In the genomic region with DNA sequence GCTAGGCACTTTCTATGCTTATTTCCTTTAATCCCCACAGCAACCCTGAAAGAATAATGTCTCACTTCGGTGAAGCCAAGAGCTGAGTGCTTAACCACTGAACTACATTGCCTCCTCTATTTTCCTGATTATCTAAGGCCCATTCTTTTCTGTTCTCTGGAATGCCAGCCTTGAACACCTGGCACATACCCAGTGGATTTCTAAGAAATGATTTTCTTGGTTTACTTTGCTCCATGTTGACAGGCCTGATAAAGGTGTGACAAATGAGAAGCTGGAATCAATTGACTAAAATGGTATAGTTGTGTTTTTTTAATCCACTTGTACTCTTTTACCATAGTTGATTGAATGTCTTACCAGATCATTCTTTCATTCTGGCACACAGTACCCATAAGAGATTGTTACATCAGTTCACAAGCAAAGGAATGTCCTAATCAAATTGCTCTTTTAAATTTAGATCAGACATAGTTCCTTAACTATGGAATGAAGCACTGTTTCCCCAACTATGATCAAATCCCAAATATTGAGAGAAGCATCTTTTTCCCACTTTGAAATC, we compare ENCODE assay signal across 11 cellular contexts. TPM values are rescaled to one million over a fixed set of nuclear protein-coding genes. Genes with fewer than 3 reads are reported as not detected.
DNase-seq lines count a peak whose midpoint lies in the region; ATAC-seq and TF ChIP-seq lines count a peak whose summit lies in the region.
"Had no signal": no experiment of that assay in that cellular context is flagged by ENCODE, and none has a peak within 500 bp of the region (broad histone marks: within the 10 kb centered on the region; RNA-seq: fewer than 3 reads in every experiment).

No MANE protein-coding gene starts in this region.

- no peak overlapping the region for H2BK15ac ChIP-seq in neuronal stem cell (ENCODE audit: low read length)

- H3K79me2 ChIP-seq in KMS-11 (ENCODE audit: insufficient read depth, low read depth) (no peaks in the 10 kb centered on the region), hepatocyte (no peaks in the 10 kb centered on the region)

- H2AFZ ChIP-seq in KMS-11 (ENCODE audit: low read depth) (peak overlapping the region; percentile 80), hepatocyte (no peak overlapping the region), neuronal stem cell (ENCODE audit: low read length) (peak overlapping the region; percentile 62)
- H2AFZ ChIP-seq: PC-9 had no signal

- H3K18ac ChIP-seq in neuronal stem cell (ENCODE audit: low read length) = no peak overlapping the region

- no peak for TF ChIP-seq EP300 in suprapubic skin (IDR thresholded peaks at IDR 0.05)

- H3K9me2 ChIP-seq in hepatocyte (replicated peaks; ENCODE audit: insufficient read depth) = no peaks in the 10 kb centered on the region

- intact Hi-C loops in naive thymus-derived CD4-positive, alpha-beta T cell (cut with micrococcal nuclease) = loop anchor here (2.0 to 10.0 kb wide), 6 partner anchors 355 to 1085 kb away; a partner anchor contains a TSS

- DNase-seq in hepatocyte (ENCODE audit: low spot score) = no peak
- DNase-seq in neuronal stem cell (ENCODE audit: low spot score) = no peak
- DNase-seq in activated T-cell treated with anti-CD3 and anti-CD28 coated beads, Interleukin-2, amount 50 U/mL, for 1 hour = no peak
- no peak for DNase-seq in naive thymus-derived CD4-positive, alpha-beta T cell
- DNase-seq in suprapubic skin (ENCODE audit: low spot score in 2 of 2) = no peak

- peak overlapping the region; percentile 72; the same call in 1 of the 2 replicates for H3K4me2 ChIP-seq in KMS-11
- peak overlapping the region; percentile 14 for H3K4me2 ChIP-seq in hepatocyte
- no peak overlapping the region for H3K4me2 ChIP-seq in neuronal stem cell (ENCODE audit: insufficient read depth, low read length, poor library complexity, severe bottlenecking)

- no peak overlapping the region for H2BK5ac ChIP-seq in neuronal stem cell (ENCODE audit: low read length)

- CTCF ChIA-PET in naive thymus-derived CD4-positive, alpha-beta T cell (lab: Charles Lee) = interaction anchor here (1.0 to 2.6 kb wide), 5 partner anchors 8 to 747 kb away, joined by 4 to 22 read pairs (median 5); a partner anchor contains a TSS

- H4K20me1 ChIP-seq in KMS-11 (ENCODE audit: insufficient read depth) (no peaks in the 10 kb centered on the region), hepatocyte (ENCODE audit: insufficient read depth, poor library complexity, severe bottlenecking) (no peaks in the 10 kb centered on the region)

- no peak overlapping the region for H3K23ac ChIP-seq in neuronal stem cell (ENCODE audit: low read depth, low read length, poor library complexity)

- no peaks in the 10 kb centered on the region for H3K9me3 Mint-ChIP-seq in naive thymus-derived CD4-positive, alpha-beta T cell
- H3K9me3 Mint-ChIP-seq: IgD-negative memory B cell had no signal

- H2BK12ac ChIP-seq in neuronal stem cell (ENCODE audit: low read length) = no peak overlapping the region

- H3K36me3 ChIP-seq in KMS-11 (ENCODE audit: insufficient read depth) = no peaks in the 10 kb centered on the region
- H3K36me3 ChIP-seq in hepatocyte (replicated peaks; ENCODE audit: insufficient read depth, low read depth) = no peaks in the 10 kb centered on the region
- no peaks in the 10 kb centered on the region for H3K36me3 ChIP-seq in neuronal stem cell (replicated peaks in 1 of 2; ENCODE audit: control insufficient read depth in 2 of 2, insufficient read depth in 2 of 2, low read length in 2 of 2)
- no peaks in the 10 kb centered on the region for H3K36me3 ChIP-seq in naive thymus-derived CD4-positive, alpha-beta T cell (ENCODE audit: control insufficient read depth in 2 of 3, insufficient read depth in 3 of 3, low read length in 3 of 3)
- H3K36me3 ChIP-seq in suprapubic skin = no peaks in the 10 kb centered on the region

- peaks cover 0 to 7% (median 0%) of the 10 kb centered on the region in 7 donors for H3K4me1 Mint-ChIP-seq in naive thymus-derived CD4-positive, alpha-beta T cell
- H3K4me1 Mint-ChIP-seq: IgD-negative memory B cell had no signal

- TF ChIP-seq CTCF in KMS-11 (conservative IDR thresholded peaks at IDR 0.05; ENCODE audit: low read depth, low read length) (no peak), hepatocyte (IDR thresholded peaks at IDR 0.05; ENCODE audit: poor library complexity) (no peak), suprapubic skin (IDR thresholded peaks at IDR 0.05) (no peak)

- WGBS in hepatocyte (ENCODE audit: low lambda C conversion rate, missing lambda C conversion rate) = 54% methylated on average over 1 of the region's 1 CpG
- no CpG with 5 or more reads among the region's 1 CpG for WGBS in neuronal stem cell (ENCODE audit: extremely low coverage in 2 of 2, insufficient read length in 2 of 2, insufficient replicate concordance in 1 of 2), 2 donors
- WGBS in suprapubic skin = 57% methylated on average over 1 of the region's 1 CpG

- no peak overlapping the region for H3K27ac ChIP-seq in KMS-11
- peak overlapping the region; percentile 9 for H3K27ac ChIP-seq in hepatocyte
- H3K27ac ChIP-seq in neuronal stem cell (replicated peaks; ENCODE audit: low read length) = no peak overlapping the region
- H3K27ac ChIP-seq in naive thymus-derived CD4-positive, alpha-beta T cell (ENCODE audit: low read depth, low read length) = no peak overlapping the region
- no peak overlapping the region for H3K27ac ChIP-seq in suprapubic skin
- H3K27ac ChIP-seq: HL-60, PC-9 had no signal

- H3K79me1 ChIP-seq in neuronal stem cell (ENCODE audit: low read depth, low read length) = no peaks in the 10 kb centered on the region

- no peak overlapping the region for H4K91ac ChIP-seq in neuronal stem cell (ENCODE audit: low read depth, low read length, poor library complexity)

- H2AK5ac ChIP-seq in neuronal stem cell (ENCODE audit: low read depth, low read length) = no peak overlapping the region

- H3K4ac ChIP-seq in neuronal stem cell (ENCODE audit: low read length) = no peak overlapping the region

- no peak for TF ChIP-seq POLR2A in suprapubic skin (IDR thresholded peaks at IDR 0.05)

- H3K9ac ChIP-seq in KMS-11 = peak overlapping the region; percentile 11; the same call in 1 of the 2 replicates
- no peak overlapping the region for H3K9ac ChIP-seq in neuronal stem cell (ENCODE audit: low read depth, low read length, poor library complexity)

- no peak overlapping the region for H3K27ac Mint-ChIP-seq in naive thymus-derived CD4-positive, alpha-beta T cell
- H3K27ac Mint-ChIP-seq: IgD-negative memory B cell had no signal

- H3K4me3 ChIP-seq in KMS-11 (IDR thresholded peaks at IDR 0.05; ENCODE audit: insufficient read depth, low read depth, low read length) (no peak overlapping the region), hepatocyte (no peak overlapping the region), neuronal stem cell (ENCODE audit: low read length in 2 of 2) (no peak overlapping the region), suprapubic skin (no peak overlapping the region)
- H3K4me3 ChIP-seq in naive thymus-derived CD4-positive, alpha-beta T cell (ENCODE audit: low read length) = no peak overlapping the region
- H3K4me3 ChIP-seq: PC-9 had no signal

- H3K4me1 ChIP-seq in KMS-11 (ENCODE audit: low read depth, poor library complexity, severe bottlenecking) = peaks cover 31% of the 10 kb centered on the region
- peaks cover 16% of the 10 kb centered on the region for H3K4me1 ChIP-seq in hepatocyte (ENCODE audit: insufficient read depth)
- H3K4me1 ChIP-seq in neuronal stem cell (ENCODE audit: control insufficient read depth in 2 of 2, insufficient read depth in 1 of 2, low read depth in 1 of 2, low read length in 2 of 2) = peaks cover 2 to 10% of the 10 kb centered on the region in 2 donors
- no peaks in the 10 kb centered on the region for H3K4me1 ChIP-seq in naive thymus-derived CD4-positive, alpha-beta T cell (ENCODE audit: control insufficient read depth in 2 of 2, insufficient read depth in 2 of 2, low read length in 2 of 2)
- H3K4me1 ChIP-seq in suprapubic skin = peaks cover 13% of the 10 kb centered on the region

- no peak overlapping the region for H3K14ac ChIP-seq in neuronal stem cell (ENCODE audit: low read length)

- POLR2A ChIA-PET in naive thymus-derived CD4-positive, alpha-beta T cell (lab: Charles Lee) = interaction anchor here (1.0 kb wide), 1 partner anchor 747 kb away, joined by 3 read pairs; no protein-coding TSS in a partner anchor

- H3K27me3 Mint-ChIP-seq in naive thymus-derived CD4-positive, alpha-beta T cell = peaks cover 0 to 30% (median 5%) of the 10 kb centered on the region in 5 donors

- H3K4me3 Mint-ChIP-seq in naive thymus-derived CD4-positive, alpha-beta T cell = no peak overlapping the region
- H3K4me3 Mint-ChIP-seq: IgD-negative memory B cell had no signal

- ATAC-seq in SK-N-SH treated with all-trans-retinoic acid at 6 μM for 48 hours (no peak; the same call in 2 of the 3 replicates), HG02759 (IDR thresholded peaks at IDR 0.05; ENCODE audit: unreplicated experiment) (no peak)
- ATAC-seq in naive thymus-derived CD4-positive, alpha-beta T cell = no peak

- H4K8ac ChIP-seq in neuronal stem cell (ENCODE audit: low read depth, low read length) = no peak overlapping the region

- H3K27me3 ChIP-seq in KMS-11 (ENCODE audit: insufficient read depth, low read depth) = no peaks in the 10 kb centered on the region
- H3K27me3 ChIP-seq in hepatocyte = no peaks in the 10 kb centered on the region
- H3K27me3 ChIP-seq in neuronal stem cell (ENCODE audit: control insufficient read depth in 3 of 3, insufficient read depth in 3 of 3, low read depth in 1 of 3, low read length in 3 of 3) = no peaks in the 10 kb centered on the region
- H3K27me3 ChIP-seq in naive thymus-derived CD4-positive, alpha-beta T cell (ENCODE audit: control insufficient read depth in 2 of 2, insufficient read depth in 2 of 2, low read length in 2 of 2) = no peaks in the 10 kb centered on the region
- no peaks in the 10 kb centered on the region for H3K27me3 ChIP-seq in suprapubic skin

- H2BK120ac ChIP-seq in neuronal stem cell (ENCODE audit: low read depth, low read length) = no peak overlapping the region

- H3K9me3 ChIP-seq in hepatocyte (ENCODE audit: low read depth) (no peaks in the 10 kb centered on the region), neuronal stem cell (replicated peaks in 1 of 2; ENCODE audit: control insufficient read depth in 2 of 2, insufficient read depth in 1 of 2, low read depth in 1 of 2, low read length in 2 of 2) (no peaks in the 10 kb centered on the region), suprapubic skin (no peaks in the 10 kb centered on the region)
- no peaks in the 10 kb centered on the region for H3K9me3 ChIP-seq in naive thymus-derived CD4-positive, alpha-beta T cell (ENCODE audit: control insufficient read depth in 2 of 3, low read length in 3 of 3)

- no peaks in the 10 kb centered on the region for H3K36me3 Mint-ChIP-seq in naive thymus-derived CD4-positive, alpha-beta T cell
- H3K36me3 Mint-ChIP-seq: IgD-negative memory B cell had no signal

RNA-seq across cellular contexts. Expression of a gene that starts 9.0 kb away (rescaled TPM):
- total RNA-seq in hepatocyte = 150 and 151 TPM in 2 replicates
- polyA plus RNA-seq in hepatocyte = 35.9 and 58.8 TPM in 2 replicates
- polyA plus RNA-seq in neuronal stem cell (2013, experiment 1 of 2) = 26.2 TPM
- polyA plus RNA-seq in neuronal stem cell (2013, experiment 2 of 2) = 27.7 TPM
- 10 to 100 TPM in 2 of 5 experiments, 1 to 10 TPM in 3; 1.3 to 18.1 (median 1.6) TPM for total RNA-seq in naive thymus-derived CD4-positive, alpha-beta T cell
- polyA plus RNA-seq in naive thymus-derived CD4-positive, alpha-beta T cell = 1 to 10 TPM in 1 of 2 donors, under 1 TPM in 1; 0.77 to 3.3 TPM
- total RNA-seq in suprapubic skin = 10 to 100 TPM in 2 of 4 donors, 1 to 10 TPM in 2; 6.4 to 19.4 (median 13.0) TPM

RNA-seq across cellular contexts. Expression of a gene that starts 35.5 kb away (rescaled TPM):
- 216 and 224 TPM in 2 replicates for total RNA-seq in hepatocyte
- polyA plus RNA-seq in hepatocyte = 191 and 226 TPM in 2 replicates
- 61.3 TPM for polyA plus RNA-seq in neuronal stem cell (2013, experiment 1 of 2)
- 59.2 TPM for polyA plus RNA-seq in neuronal stem cell (2013, experiment 2 of 2)
- total RNA-seq in naive thymus-derived CD4-positive, alpha-beta T cell = 10 to 100 TPM; 37.7 to 88.9 (median 64.2) TPM
- 10 to 100 TPM; 94.2 to 95.8 TPM for polyA plus RNA-seq in naive thymus-derived CD4-positive, alpha-beta T cell
- 10 to 100 TPM; 46.9 to 85.8 (median 73.8) TPM for total RNA-seq in suprapubic skin
